12 cellular contexts compared by ENCODE assay signal in the genomic region with DNA sequence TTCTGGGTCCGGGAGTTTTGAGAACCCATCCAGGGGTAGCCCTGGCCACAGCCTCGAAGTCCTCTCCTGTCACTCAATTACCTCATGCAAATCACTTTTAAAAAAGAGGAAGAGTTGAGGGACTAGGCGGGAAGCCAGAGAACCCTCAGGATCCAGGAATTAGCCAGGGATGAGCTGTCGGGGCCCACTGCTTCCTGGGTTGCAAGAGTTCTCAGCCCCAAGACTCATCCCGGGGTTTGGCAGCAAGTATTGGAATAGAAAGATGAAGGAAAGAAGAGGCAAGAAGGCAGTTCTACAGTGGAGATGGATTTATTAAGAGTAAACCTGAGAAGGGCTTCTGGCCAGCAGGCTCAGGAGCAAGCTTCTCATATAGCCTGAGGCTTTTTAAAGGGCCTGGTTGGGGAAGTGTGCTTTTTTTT. TPM values are rescaled to one million over a fixed set of nuclear protein-coding genes. Genes with fewer than 3 reads are reported as not detected.
DNase-seq lines count a peak whose midpoint lies in the region; ATAC-seq and TF ChIP-seq lines count a peak whose summit lies in the region.
"Had no signal": no experiment of that assay in that cellular context is flagged by ENCODE, and none has a peak within 500 bp of the region (broad histone marks: within the 10 kb centered on the region; RNA-seq: fewer than 3 reads in every experiment).

No MANE protein-coding gene starts in this region.

- H3K27me3 Mint-ChIP-seq in T-helper 1 cell treated with Interleukin-12 subunit alpha and Interleukin-12 subunit beta and Interleukin-4 antibody, amounts not matched to agents 30 μg/mL and 1 μg/mL, for 36 hours (ENCODE audit: low read depth), result peaks cover 17% of the 10 kb centered on the region
- H3K27me3 Mint-ChIP-seq in stimulated activated memory B cell treated with anti-CD40 and anti-IgM and Interleukin-4, amounts not matched to agents 10 μg/mL and 1 μg/mL and 100 μg/mL, for 72 hours, result peaks cover 79% of the 10 kb centered on the region

- H3K27ac Mint-ChIP-seq in T-helper 1 cell treated with Interleukin-12 subunit alpha and Interleukin-12 subunit beta and Interleukin-4 antibody, amounts not matched to agents 30 μg/mL and 1 μg/mL, for 36 hours, result peak overlapping the region; percentile 50
- peak overlapping the region; percentile 9 for H3K27ac Mint-ChIP-seq in stimulated activated memory B cell treated with anti-CD40 and anti-IgM and Interleukin-4, amounts not matched to agents 10 μg/mL and 1 μg/mL and 100 μg/mL, for 72 hours
- H3K27ac Mint-ChIP-seq: stimulated activated naive CD8-positive, alpha-beta T cell treated with anti-CD3 and anti-CD28 coated beads, Interleukin-15, Interleukin-2, amounts not matched to agents 100 ng/mL and 50 ng/mL, for 24 hours had no signal

- no peak overlapping the region for H3K4me3 Mint-ChIP-seq in T-helper 1 cell treated with Interleukin-12 subunit alpha and Interleukin-12 subunit beta and Interleukin-4 antibody, amounts not matched to agents 30 μg/mL and 1 μg/mL, for 36 hours
- no peak overlapping the region for H3K4me3 Mint-ChIP-seq in stimulated activated memory B cell treated with anti-CD40 and anti-IgM and Interleukin-4, amounts not matched to agents 10 μg/mL and 1 μg/mL and 100 μg/mL, for 72 hours
- H3K4me3 Mint-ChIP-seq: stimulated activated naive CD8-positive, alpha-beta T cell treated with anti-CD3 and anti-CD28 coated beads, Interleukin-15, Interleukin-2, amounts not matched to agents 100 ng/mL and 50 ng/mL, for 24 hours had no signal

- H3K9me3 ChIP-seq in esophagus muscularis mucosa (no peaks in the 10 kb centered on the region), HAP-1 (no peaks in the 10 kb centered on the region)

- H3K36me3 Mint-ChIP-seq in T-helper 1 cell treated with Interleukin-12 subunit alpha and Interleukin-12 subunit beta and Interleukin-4 antibody, amounts not matched to agents 30 μg/mL and 1 μg/mL, for 36 hours (ENCODE audit: low read depth), result peaks cover 4% of the 10 kb centered on the region
- no peaks in the 10 kb centered on the region for H3K36me3 Mint-ChIP-seq in stimulated activated memory B cell treated with anti-CD40 and anti-IgM and Interleukin-4, amounts not matched to agents 10 μg/mL and 1 μg/mL and 100 μg/mL, for 72 hours

- ATAC-seq in stimulated activated memory B cell treated with anti-CD40 and anti-IgM and Interleukin-4, amounts not matched to agents 10 μg/mL and 1 μg/mL and 100 μg/mL, for 72 hours, result no peak
- ATAC-seq in GM18909 (IDR thresholded peaks at IDR 0.05; ENCODE audit: poor library complexity, unreplicated experiment), result no peak

- peaks cover 23 to 28% (median 25%) of the 10 kb centered on the region in 4 donors for H3K4me1 ChIP-seq in esophagus muscularis mucosa
- H3K4me1 ChIP-seq in HAP-1, result no peaks in the 10 kb centered on the region

- peaks cover 24% of the 10 kb centered on the region for H3K4me1 Mint-ChIP-seq in T-helper 1 cell treated with Interleukin-12 subunit alpha and Interleukin-12 subunit beta and Interleukin-4 antibody, amounts not matched to agents 30 μg/mL and 1 μg/mL, for 36 hours (ENCODE audit: low read depth)
- peaks cover 31% of the 10 kb centered on the region for H3K4me1 Mint-ChIP-seq in stimulated activated memory B cell treated with anti-CD40 and anti-IgM and Interleukin-4, amounts not matched to agents 10 μg/mL and 1 μg/mL and 100 μg/mL, for 72 hours

- in situ Hi-C loops in HAP-1 (cut with MboI; ENCODE audit: low sequenced_read_pairs), result no loop called here

- WGBS in esophagus muscularis mucosa, result 63% methylated on average over 5 of the region's 5 CpGs

- DNase-seq in T-helper 1 cell (no peak), NCI-H69 (lab: John Stamatoyannopoulos, UW) (peak; percentile 22), esophagus muscularis mucosa (ENCODE audit: extremely low spot score) (no peak), HAP-1 (ENCODE audit: low spot score in 2 of 2) (no peak)
- no peak for DNase-seq in activated CD4-positive, CD25-positive, alpha-beta regulatory T cell treated with anti-CD3 and anti-CD28 coated beads, Interleukin-2, amount 50 U/mL, for 72 hours

- TF ChIP-seq CTCF in esophagus muscularis mucosa (IDR thresholded peaks at IDR 0.05), result no peak

- H3K4me3 ChIP-seq in esophagus muscularis mucosa, result no peak overlapping the region
- H3K4me3 ChIP-seq in HAP-1, result no peak overlapping the region

- H3K27me3 ChIP-seq in esophagus muscularis mucosa (no peaks in the 10 kb centered on the region), HAP-1 (ENCODE audit: low read depth) (no peaks in the 10 kb centered on the region)

- H3K36me3 ChIP-seq in esophagus muscularis mucosa, result no peaks in the 10 kb centered on the region
- H3K36me3 ChIP-seq in HAP-1 (replicated peaks), result no peaks in the 10 kb centered on the region

- H3K9me3 Mint-ChIP-seq in T-helper 1 cell treated with Interleukin-12 subunit alpha and Interleukin-12 subunit beta and Interleukin-4 antibody, amounts not matched to agents 30 μg/mL and 1 μg/mL, for 36 hours, result no peaks in the 10 kb centered on the region
- H3K9me3 Mint-ChIP-seq in stimulated activated memory B cell treated with anti-CD40 and anti-IgM and Interleukin-4, amounts not matched to agents 10 μg/mL and 1 μg/mL and 100 μg/mL, for 72 hours, result no peaks in the 10 kb centered on the region
- H3K9me3 Mint-ChIP-seq: stimulated activated naive CD8-positive, alpha-beta T cell treated with anti-CD3 and anti-CD28 coated beads, Interleukin-15, Interleukin-2, amounts not matched to agents 100 ng/mL and 50 ng/mL, for 24 hours had no signal

- peak overlapping the region in 3 of 4 donors; percentile 89 to 93 (median 92) for H3K27ac ChIP-seq in esophagus muscularis mucosa (replicated peaks in 1 of 4)

- no peak for TF ChIP-seq EP300 in esophagus muscularis mucosa (IDR thresholded peaks at IDR 0.05)

- intact Hi-C loops in esophagus muscularis mucosa (cut with DNase I), result no loop called here

- no peak for TF ChIP-seq POLR2A in esophagus muscularis mucosa (IDR thresholded peaks at IDR 0.05; ENCODE audit: low read depth)

RNA-seq across cellular contexts. Expression of a gene that starts 25.6 kb away (rescaled TPM):
- total RNA-seq in esophagus muscularis mucosa, result under 1 TPM in 1 of 4 donors, not detected in 3; 0.34 TPM
- total RNA-seq: cerebellum, fibroblast of villous mesenchyme, HT-29 had no signal

RNA-seq across cellular contexts. Expression of a gene that starts 30.6 kb away (rescaled TPM):
- 10 to 100 TPM; 20.3 to 33.3 (median 31.9) TPM for total RNA-seq in esophagus muscularis mucosa

RNA-seq across cellular contexts. Expression of a gene that starts 46.6 kb away (rescaled TPM):
- 10 to 100 TPM; 13.3 to 30.0 (median 22.0) TPM for total RNA-seq in esophagus muscularis mucosa
